Comparison of ENCODE assay signal across 8 cellular contexts in genomic region chr19:42634409-42635232, GRCh38. TPM values are rescaled to one million over a fixed set of nuclear protein-coding genes. Genes with fewer than 3 reads are reported as not detected.
DNase-seq lines count a peak whose midpoint lies in the region; ATAC-seq and TF ChIP-seq lines count a peak whose summit lies in the region.

No MANE protein-coding gene starts in this region.

- DNase-seq in A172 (ENCODE audit: low spot score) (peak; percentile 56), GDM1 (lab: John Stamatoyannopoulos, UW) (peak; percentile 24), NCI-H1105 (lab: John Stamatoyannopoulos, UW) (peak; percentile 2), iPS-NIHi11 (ENCODE audit: low spot score) (peak; percentile 45), testis (peak; percentile 49), right atrium auricular region (ENCODE audit: low spot score) (no peak)
- DNase-seq in activated CD8-positive, alpha-beta memory T cell treated with anti-CD3 and anti-CD28 coated beads, Interleukin-2, amount 50 U/mL, for 48 hours: peak; percentile 76

- 92% methylated on average over 5 of the region's 5 CpGs for WGBS in testis, 2 donors

- H3K9me3 ChIP-seq in testis (no peaks in the 10 kb centered on the region), right atrium auricular region (no peaks in the 10 kb centered on the region)

- peak in 2 of 3 experiments; percentile 29 to 54 for TF ChIP-seq CTCF in testis (IDR thresholded peaks at IDR 0.05)
- TF ChIP-seq CTCF in right atrium auricular region (IDR thresholded peaks at IDR 0.05): peak in 1 of 2 donors; percentile 50

- intact Hi-C loops in testis (cut with DNase I; ENCODE audit: low total_unique reads): no loop called here

- H3K36me3 ChIP-seq in testis (ENCODE audit: low read depth, missing control alignments): no peaks in the 10 kb centered on the region
- H3K36me3 ChIP-seq in right atrium auricular region: no peaks in the 10 kb centered on the region

- H3K27me3 ChIP-seq in testis (no peaks in the 10 kb centered on the region), right atrium auricular region (no peaks in the 10 kb centered on the region)

- no peak overlapping the region for H3K27ac ChIP-seq in testis
- H3K27ac ChIP-seq in right atrium auricular region: no peak overlapping the region

- TF ChIP-seq POLR2A in testis (IDR thresholded peaks at IDR 0.05): no peak

- H3K4me3 ChIP-seq in testis (no peak overlapping the region), right atrium auricular region (no peak overlapping the region)

- H3K4me1 ChIP-seq in testis (no peaks in the 10 kb centered on the region), right atrium auricular region (no peaks in the 10 kb centered on the region)

- ATAC-seq in HG03135 (IDR thresholded peaks at IDR 0.05; ENCODE audit: unreplicated experiment): no peak

RNA-seq across cellular contexts. Expression of gene CEACAM8, which starts 39.9 kb away (rescaled TPM):
- not detected in 2 replicates for total RNA-seq in A172 (2014; rRNA removed; shearing (Covaris generic))
- total RNA-seq in testis (under 1 TPM in 1 of 2 donors, not detected in 1; 0.16 TPM), right atrium auricular region (not detected)
- not detected for polyA plus RNA-seq in testis (ENCODE audit: insufficient read depth, low read depth, low replicate concordance)
